ENCODE assay signal across 8 cellular contexts in the genomic region with DNA sequence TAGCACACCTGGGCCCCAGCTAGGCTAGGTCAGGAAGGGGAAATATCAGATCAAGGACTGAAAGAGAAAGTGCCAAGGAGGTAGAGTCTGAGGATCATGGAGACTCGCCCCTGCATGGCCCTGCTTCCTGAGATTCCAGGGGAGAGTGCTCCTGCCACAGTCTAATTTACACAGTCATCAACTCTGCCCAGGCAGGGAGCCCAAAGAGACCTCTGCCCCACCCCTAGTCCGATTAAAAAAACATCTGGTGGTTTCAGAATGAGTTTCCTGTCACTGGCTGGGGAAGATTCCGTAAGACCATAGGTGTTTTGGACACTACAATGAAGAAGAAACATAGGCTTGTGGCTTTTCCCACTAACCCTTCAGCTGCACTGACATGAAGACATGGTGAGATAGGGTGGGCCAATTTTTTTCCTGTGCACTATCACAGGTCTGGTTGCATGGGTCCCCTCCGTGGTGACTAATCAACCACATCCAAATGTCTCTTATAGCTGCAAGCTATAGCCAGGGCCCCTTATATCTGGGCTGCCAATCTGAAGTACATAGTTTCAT.
DNase-seq lines count a peak whose midpoint lies in the region; ATAC-seq lines count a peak whose summit lies in the region.

No MANE protein-coding gene starts in this region.

- ATAC-seq in HG02943 (IDR thresholded peaks at IDR 0.05; ENCODE audit: low read depth, unreplicated experiment) = peak; percentile 93

- no peak overlapping the region for H3K27ac ChIP-seq in substantia nigra (ENCODE audit: low read depth, low read length, poor library complexity, severe bottlenecking)

- peak; percentile 48 for DNase-seq in activated T-cell treated with anti-CD3 and anti-CD28 coated beads for 24 hours (ENCODE audit: low read depth)
- no peak for DNase-seq in activated T-cell treated with anti-CD3 and anti-CD28 coated beads for 4 hours
- DNase-seq in SIG-M5 (lab: John Stamatoyannopoulos, UW) = peak; percentile 2
- DNase-seq in stimulated activated CD8-positive, alpha-beta memory T cell treated with anti-CD3 and anti-CD28 coated beads, Interleukin-2, amount 100 ng/mL, for 48 hours (ENCODE audit: low read depth in 2 of 2) = peak; percentile 42 to 44
- DNase-seq in substantia nigra (lab: John Stamatoyannopoulos, UW) = no peak
- no peak for DNase-seq in NCI-H748 (lab: John Stamatoyannopoulos, UW; ENCODE audit: unreplicated experiment)
- no peak for DNase-seq in activated CD8-positive, alpha-beta memory T cell treated with anti-CD3 and anti-CD28 coated beads, Interleukin-2, amount 50 U/mL, for 48 hours

Comparison
In these comparisons a context has a peak if more than half of its experiments do, and no peak if none do; other contexts are left out.
1. DNase-seq: peak in activated T-cell treated with anti-CD3 and anti-CD28 coated beads for 24 hours (single experiment), SIG-M5 (single experiment) and stimulated activated CD8-positive, alpha-beta memory T cell treated with anti-CD3 and anti-CD28 coated beads, Interleukin-2, amount 100 ng/mL, for 48 hours (2 of 2); none in activated T-cell treated with anti-CD3 and anti-CD28 coated beads for 4 hours (single experiment), substantia nigra (0 of 49), NCI-H748 (single experiment) and activated CD8-positive, alpha-beta memory T cell treated with anti-CD3 and anti-CD28 coated beads, Interleukin-2, amount 50 U/mL, for 48 hours (single experiment).